ENCODE assay signal across 8 cellular contexts in the genomic region with DNA sequence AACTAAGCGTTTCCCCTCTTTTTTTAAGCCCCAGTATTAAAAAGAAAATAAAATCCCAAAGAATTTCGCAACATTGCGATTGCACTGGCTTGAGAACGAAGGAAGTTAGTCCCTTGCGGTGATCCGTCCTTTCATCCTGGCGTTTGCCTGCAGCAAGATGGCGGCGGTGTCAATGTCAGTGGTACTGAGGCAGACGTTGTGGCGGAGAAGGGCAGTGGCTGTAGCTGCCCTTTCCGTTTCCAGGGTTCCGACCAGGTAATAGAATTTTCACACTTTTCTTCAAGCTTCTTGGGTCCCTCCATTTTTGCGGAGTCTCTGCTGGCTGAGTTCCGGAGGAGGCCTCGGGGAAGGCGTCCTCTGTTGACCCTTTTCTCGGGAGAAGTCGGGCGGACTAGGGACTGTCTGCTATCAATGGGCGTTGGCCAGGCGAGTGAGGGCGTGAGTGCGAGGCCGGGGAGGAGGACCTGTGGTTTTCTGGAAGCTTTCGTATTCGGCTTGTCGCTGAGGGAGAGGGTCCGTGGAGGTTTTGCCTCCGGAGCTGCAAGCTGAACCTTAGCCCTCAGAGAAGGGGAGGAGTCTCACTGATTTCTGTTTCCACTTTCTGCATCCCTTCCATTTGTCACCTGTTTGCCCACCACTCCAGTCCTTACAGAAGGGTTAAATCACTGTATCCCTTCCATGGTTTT. TPM values are rescaled to one million over a fixed set of nuclear protein-coding genes. Genes with fewer than 3 reads are reported as not detected.
DNase-seq lines count a peak whose midpoint lies in the region; ATAC-seq, FAIRE-seq and TF ChIP-seq lines count a peak whose summit lies in the region.

A gene (plus strand): TSS at position 134 of the 686 bp plus-strand sequence. CDS start 24 bp downstream, at position 158.

- H3K4me3 ChIP-seq in astrocyte (ENCODE audit: insufficient read depth, low read depth, low read length) = peak within 1 kb of the TSS; percentile 97
- peak within 1 kb of the TSS; percentile 65 for H3K4me3 ChIP-seq in hepatocyte

- H3K4me1 ChIP-seq in astrocyte (ENCODE audit: insufficient read depth, low read length) = peaks cover 3% of the 10 kb centered on the region
- H3K4me1 ChIP-seq in hepatocyte (ENCODE audit: insufficient read depth) = peaks cover 7% of the 10 kb centered on the region

- peaks cover 16% of the 10 kb centered on the region for H3K4me1 Mint-ChIP-seq in T-helper 2 cell treated with Interferon-gamma antibody and Interleukin-4, amounts not matched to agents 5 μg/mL and 100 μg/mL, for 36 hours (ENCODE audit: low read depth)
- peaks cover 11% of the 10 kb centered on the region for H3K4me1 Mint-ChIP-seq in astrocyte (ENCODE audit: low read depth, unreplicated experiment)

- no peak for FAIRE-seq in astrocyte (lab: Jason Lieb, UNC)

- peak within 1 kb of the TSS; percentile 86 for H3K27ac ChIP-seq in astrocyte (ENCODE audit: low read depth, low read length)
- H3K27ac ChIP-seq in hepatocyte = peak within 1 kb of the TSS; percentile 89

- H3K27me3 ChIP-seq in astrocyte (ENCODE audit: insufficient read depth, low read length) = no peaks in the 10 kb centered on the region
- H3K27me3 ChIP-seq in hepatocyte = peaks cover 2% of the 10 kb centered on the region

- peaks cover 10% of the 10 kb centered on the region for H3K27me3 Mint-ChIP-seq in T-helper 2 cell treated with Interferon-gamma antibody and Interleukin-4, amounts not matched to agents 5 μg/mL and 100 μg/mL, for 36 hours (ENCODE audit: low read depth)
- no peaks in the 10 kb centered on the region for H3K27me3 Mint-ChIP-seq in astrocyte (ENCODE audit: low read depth, unreplicated experiment)

- peak; percentile 67 for TF ChIP-seq POLR2A in GM15510 (IDR thresholded peaks at IDR 0.05; ENCODE audit: borderline replicate concordance, extremely low read depth, insufficient read length)

- TF ChIP-seq CTCF in astrocyte (IDR thresholded peaks at IDR 0.05; ENCODE audit: insufficient read depth, low read depth, low read length) (no peak), hepatocyte (IDR thresholded peaks at IDR 0.05; ENCODE audit: poor library complexity) (no peak)

- DNase-seq in NCI-H1694 treated with DMSO at 0.1 percent for 48 hours (lab: John Stamatoyannopoulos, UW) = peak; percentile 82
- peak; percentile 73 for DNase-seq in T-helper 2 cell treated with Interferon-gamma antibody and Interleukin-4, amounts not matched to agents 5 μg/mL and 100 μg/mL, for 36 hours (ENCODE audit: low spot score)
- peak; percentile 90 for DNase-seq in astrocyte (ENCODE audit: low read depth)
- peak; percentile 88 for DNase-seq in hepatocyte (ENCODE audit: low spot score)
- peak; percentile 83 for DNase-seq in renal cortical epithelial cell (ENCODE audit: low read depth)
- DNase-seq in 8988T = no peak

- H3K9me3 Mint-ChIP-seq in T-helper 2 cell treated with Interferon-gamma antibody and Interleukin-4, amounts not matched to agents 5 μg/mL and 100 μg/mL, for 36 hours = peaks cover 10% of the 10 kb centered on the region
- no peaks in the 10 kb centered on the region for H3K9me3 Mint-ChIP-seq in astrocyte (ENCODE audit: unreplicated experiment)

- peak within 1 kb of the TSS; percentile 95 for H3K27ac Mint-ChIP-seq in T-helper 2 cell treated with Interferon-gamma antibody and Interleukin-4, amounts not matched to agents 5 μg/mL and 100 μg/mL, for 36 hours
- peak within 1 kb of the TSS; percentile 99 for H3K27ac Mint-ChIP-seq in astrocyte (ENCODE audit: unreplicated experiment)

- H3K36me3 ChIP-seq in astrocyte (ENCODE audit: insufficient read depth, low read length) (no peaks in the 10 kb centered on the region), hepatocyte (replicated peaks; ENCODE audit: insufficient read depth, low read depth) (no peaks in the 10 kb centered on the region)

- H3K79me2 ChIP-seq in astrocyte (ENCODE audit: insufficient read depth, low read length) (peaks cover 51% of the 10 kb centered on the region), hepatocyte (peaks cover 49% of the 10 kb centered on the region)

- peak within 1 kb of the TSS; percentile 97 for H3K4me3 Mint-ChIP-seq in T-helper 2 cell treated with Interferon-gamma antibody and Interleukin-4, amounts not matched to agents 5 μg/mL and 100 μg/mL, for 36 hours
- H3K4me3 Mint-ChIP-seq in astrocyte (ENCODE audit: unreplicated experiment) = peak within 1 kb of the TSS; percentile 100

- H3K9me2 ChIP-seq in hepatocyte (replicated peaks; ENCODE audit: insufficient read depth) = no peaks in the 10 kb centered on the region

- peaks cover 15% of the 10 kb centered on the region for H4K20me1 ChIP-seq in astrocyte (ENCODE audit: insufficient read depth, low read length)
- no peaks in the 10 kb centered on the region for H4K20me1 ChIP-seq in hepatocyte (ENCODE audit: insufficient read depth, poor library complexity, severe bottlenecking)

- H3K9ac ChIP-seq in astrocyte (ENCODE audit: low read length) = peak within 1 kb of the TSS; percentile 96

- WGBS in hepatocyte (ENCODE audit: low lambda C conversion rate, missing lambda C conversion rate) = under 1% methylated on average over 30 of the region's 30 CpGs

- H3K36me3 Mint-ChIP-seq in T-helper 2 cell treated with Interferon-gamma antibody and Interleukin-4, amounts not matched to agents 5 μg/mL and 100 μg/mL, for 36 hours (ENCODE audit: low read depth) = peaks cover 5% of the 10 kb centered on the region
- no peaks in the 10 kb centered on the region for H3K36me3 Mint-ChIP-seq in astrocyte (ENCODE audit: low read depth, unreplicated experiment)

- H2AFZ ChIP-seq in astrocyte (ENCODE audit: low read depth, low read length) = peak within 1 kb of the TSS; percentile 97
- peak within 1 kb of the TSS; percentile 73 for H2AFZ ChIP-seq in hepatocyte

- H3K9me3 ChIP-seq in astrocyte (ENCODE audit: insufficient read depth, low read depth, low read length) (no peaks in the 10 kb centered on the region), hepatocyte (ENCODE audit: low read depth) (no peaks in the 10 kb centered on the region)

- H3K4me2 ChIP-seq in astrocyte (ENCODE audit: low read length) (peak within 1 kb of the TSS; percentile 94), hepatocyte (peak within 1 kb of the TSS; percentile 83)

- ATAC-seq in HG02884 (IDR thresholded peaks at IDR 0.05; ENCODE audit: unreplicated experiment) = peak; percentile 90

RNA-seq across cellular contexts. Expression of the gene that starts here (rescaled TPM):
- total RNA-seq in astrocyte = 82.2 and 92.4 TPM in 2 replicates
- 111 and 113 TPM in 2 replicates for total RNA-seq in hepatocyte
- polyA plus RNA-seq in hepatocyte = 117 and 150 TPM in 2 replicates
- 88.0 and 120 TPM in 2 replicates for total RNA-seq in renal cortical epithelial cell
